20 cellular contexts compared by ENCODE assay signal in the genomic region with DNA sequence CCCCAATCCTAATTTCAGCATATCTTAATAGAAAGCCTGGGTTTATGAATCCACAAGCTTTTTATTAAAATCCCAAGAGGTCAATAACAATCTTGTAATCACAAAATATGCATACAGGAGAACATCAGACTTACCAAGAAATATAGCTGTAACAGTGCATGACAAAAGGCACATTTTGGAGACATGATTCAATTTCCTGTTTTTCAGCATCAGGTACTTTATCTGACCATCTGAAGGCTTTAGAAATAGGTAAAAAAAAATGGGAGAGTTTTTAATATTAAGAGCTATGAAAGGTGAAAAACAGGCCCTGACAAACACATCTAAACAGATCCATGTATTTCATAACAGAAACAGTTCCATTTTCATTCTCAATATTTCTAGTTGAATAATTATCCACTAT.
DNase-seq lines count a peak whose midpoint lies in the region; ATAC-seq, FAIRE-seq and TF ChIP-seq lines count a peak whose summit lies in the region.
"Had no signal": no experiment of that assay in that cellular context is flagged by ENCODE, and none has a peak within 500 bp of the region (broad histone marks: within the 10 kb centered on the region; RNA-seq: fewer than 3 reads in every experiment).

No MANE protein-coding gene starts in this region.

- H3K4me1 Mint-ChIP-seq in endothelial cell (ENCODE audit: unreplicated experiment) (peaks cover 42% of the 10 kb centered on the region), neural progenitor cell (peaks cover 28% of the 10 kb centered on the region)
- H3K4me1 Mint-ChIP-seq: CD14-positive monocyte had no signal

- H4K20me1 ChIP-seq in PC-3 (ENCODE audit: low read length) (no peaks in the 10 kb centered on the region), neural progenitor cell (ENCODE audit: low read depth) (no peaks in the 10 kb centered on the region)

- DNase-seq in NCI-H2107 treated with DMSO at 0.1 percent for 48 hours (lab: John Stamatoyannopoulos, UW; ENCODE audit: unreplicated experiment) (peak; percentile 44), NCI-H2107 (lab: John Stamatoyannopoulos, UW) (no peak), PC-3 (no peak), endothelial cell (ENCODE audit: low spot score) (no peak), neural progenitor cell (ENCODE audit: low spot score) (no peak), upper lobe of right lung (no peak), HTR-8/SVneo (ENCODE audit: insufficient read length, low spot score) (no peak)
- DNase-seq in stimulated activated CD4-positive, alpha-beta T cell treated with anti-CD3 and anti-CD28 coated beads, Interleukin-2, amount 100 ng/mL, for 24 hours: no peak
- DNase-seq: MM.1S, NCI-H1048 had no signal

- no peaks in the 10 kb centered on the region for H3K36me3 Mint-ChIP-seq in endothelial cell (ENCODE audit: low read depth, unreplicated experiment)
- H3K36me3 Mint-ChIP-seq in neural progenitor cell: no peaks in the 10 kb centered on the region
- H3K36me3 Mint-ChIP-seq: CD14-positive monocyte had no signal

- TF ChIP-seq CTCF in PC-3 (conservative IDR thresholded peaks at IDR 0.05; ENCODE audit: low read depth, low read length): no peak
- no peak for TF ChIP-seq CTCF in endothelial cell (IDR thresholded peaks at IDR 0.05; ENCODE audit: unreplicated experiment)
- TF ChIP-seq CTCF in neural progenitor cell (IDR thresholded peaks at IDR 0.05): no peak
- no peak for TF ChIP-seq CTCF in upper lobe of right lung (IDR thresholded peaks at IDR 0.05)

- H3K9me2 ChIP-seq in PC-3 (replicated peaks; ENCODE audit: low read length): no peaks in the 10 kb centered on the region

- no peak for FAIRE-seq in HTR-8/SVneo (lab: Jason Lieb, UNC)
- FAIRE-seq: GM12892, GM18507, H1, HepG2, K562, RCC 7860 had no signal

- H3K9me3 ChIP-seq in PC-3 (ENCODE audit: low read length) (no peaks in the 10 kb centered on the region), neural progenitor cell (ENCODE audit: low read depth) (no peaks in the 10 kb centered on the region), upper lobe of right lung (no peaks in the 10 kb centered on the region)
- H3K9me3 ChIP-seq: SJSA1 had no signal

- ATAC-seq in PC-3 (no peak), upper lobe of right lung (no peak)
- ATAC-seq: HepG2, K562, Right ventricle myocardium inferior had no signal

- no peaks in the 10 kb centered on the region for H3K9me3 Mint-ChIP-seq in endothelial cell (ENCODE audit: unreplicated experiment)
- no peaks in the 10 kb centered on the region for H3K9me3 Mint-ChIP-seq in neural progenitor cell
- H3K9me3 Mint-ChIP-seq: CD14-positive monocyte had no signal

- H3K9ac ChIP-seq in PC-3 (ENCODE audit: low read length) (no peak overlapping the region), neural progenitor cell (no peak overlapping the region)

- H3K79me2 ChIP-seq in PC-3 (ENCODE audit: low read length): no peaks in the 10 kb centered on the region
- H3K79me2 ChIP-seq in neural progenitor cell (ENCODE audit: low read depth): no peaks in the 10 kb centered on the region

- H3K4me3 Mint-ChIP-seq in endothelial cell (ENCODE audit: unreplicated experiment) (no peak overlapping the region), neural progenitor cell (peak overlapping the region; percentile 72)
- H3K4me3 Mint-ChIP-seq: CD14-positive monocyte had no signal

- no peaks in the 10 kb centered on the region for H3K36me3 ChIP-seq in PC-3 (ENCODE audit: low read depth, low read length)
- no peaks in the 10 kb centered on the region for H3K36me3 ChIP-seq in neural progenitor cell
- no peaks in the 10 kb centered on the region for H3K36me3 ChIP-seq in upper lobe of right lung
- H3K36me3 ChIP-seq: SJSA1 had no signal

- H3K27me3 Mint-ChIP-seq in endothelial cell (ENCODE audit: unreplicated experiment) (no peaks in the 10 kb centered on the region), neural progenitor cell (ENCODE audit: insufficient read depth, low read depth) (peaks cover 31% of the 10 kb centered on the region)

- CTCF ChIA-PET in PC-3 (lab: Charles Lee): no interaction called here

- H3K4me1 ChIP-seq in PC-3 (ENCODE audit: insufficient read depth, low read length) (peaks cover 10% of the 10 kb centered on the region; the same call in 1 of the 2 replicates), neural progenitor cell (peaks cover 64% of the 10 kb centered on the region), upper lobe of right lung (peaks cover 4% of the 10 kb centered on the region)

- no TSS peak for BruUV-seq in PC-3 (replicated peaks; lab: Mats Ljungman, UMichigan)

- H3K27ac Mint-ChIP-seq in endothelial cell (ENCODE audit: unreplicated experiment) (peak overlapping the region; percentile 92), neural progenitor cell (peak overlapping the region; percentile 66)
- H3K27ac Mint-ChIP-seq: CD14-positive monocyte had no signal

- no peaks in the 10 kb centered on the region for H3K27me3 ChIP-seq in PC-3 (ENCODE audit: low read length)
- H3K27me3 ChIP-seq in neural progenitor cell: no peaks in the 10 kb centered on the region
- no peaks in the 10 kb centered on the region for H3K27me3 ChIP-seq in upper lobe of right lung
- H3K27me3 ChIP-seq: SJSA1 had no signal

- POLR2A ChIA-PET in PC-3 (lab: Charles Lee; ENCODE audit: unreplicated experiment): no interaction called here

- H3K4me2 ChIP-seq in PC-3 (ENCODE audit: low read length) (no peak overlapping the region), neural progenitor cell (peak overlapping the region; percentile 22)

- H2AFZ ChIP-seq in PC-3 (ENCODE audit: low read length) (peak overlapping the region; percentile 38; the same call in 1 of the 2 replicates), neural progenitor cell (replicated peaks) (no peak overlapping the region)

- intact Hi-C loops in PC-3 (cut with micrococcal nuclease) (loop anchor here (5.0 kb wide), 1 partner anchor 119 kb away; no protein-coding TSS in a partner anchor), upper lobe of right lung (cut with DNase I) (no loop called here)

- H3F3A ChIP-seq in PC-3 (ENCODE audit: low read length, unreplicated experiment): no peaks in the 10 kb centered on the region
- peaks cover 21% of the 10 kb centered on the region for H3F3A ChIP-seq in neural progenitor cell (ENCODE audit: low read depth)

- no peak overlapping the region for H3K4me3 ChIP-seq in PC-3 (ENCODE audit: low read length)
- no peak overlapping the region for H3K4me3 ChIP-seq in neural progenitor cell
- no peak overlapping the region for H3K4me3 ChIP-seq in upper lobe of right lung
- H3K4me3 ChIP-seq: K562, SJSA1 had no signal

- H3K27ac ChIP-seq in PC-3 (ENCODE audit: low read length) (no peak overlapping the region), neural progenitor cell (no peak overlapping the region), upper lobe of right lung (no peak overlapping the region)
- H3K27ac ChIP-seq: 22Rv1, SJSA1 had no signal
